30 cellular contexts compared by ENCODE assay signal in the genomic region with DNA sequence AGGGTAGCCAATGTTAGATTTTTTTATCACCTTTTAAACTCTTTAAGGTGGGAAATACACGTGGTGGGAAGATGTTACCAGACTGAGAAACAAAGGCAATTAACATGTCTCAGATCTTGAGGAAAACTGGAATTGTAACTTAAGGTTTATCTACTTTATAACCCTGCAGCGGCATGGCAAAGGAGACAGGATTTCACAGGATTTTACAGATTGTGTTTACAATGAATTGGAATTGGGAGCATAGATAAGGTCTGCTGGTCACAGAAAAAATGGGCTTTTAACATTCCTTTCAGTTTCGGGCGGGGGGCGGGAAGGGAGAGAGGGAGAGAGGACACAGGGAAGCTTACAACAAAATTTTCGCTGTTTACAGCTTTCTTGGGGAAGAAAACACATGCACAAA.
DNase-seq lines count a peak whose midpoint lies in the region; ATAC-seq and TF ChIP-seq lines count a peak whose summit lies in the region.
"Had no signal": no experiment of that assay in that cellular context is flagged by ENCODE, and none has a peak within 500 bp of the region (broad histone marks: within the 10 kb centered on the region; RNA-seq: fewer than 3 reads in every experiment).

No MANE protein-coding gene starts in this region.

- H3K9me3 Mint-ChIP-seq in GM23338 (peaks cover 10% of the 10 kb centered on the region; the same call in 2 of the 3 replicates), nephron progenitor cell (peaks cover 11% of the 10 kb centered on the region), type B pancreatic cell (no peaks in the 10 kb centered on the region)
- peaks cover 0 to 4% (median 0%) of the 10 kb centered on the region in 5 donors for H3K9me3 Mint-ChIP-seq in CD8-positive, alpha-beta memory T cell
- H3K9me3 Mint-ChIP-seq: CD4-positive, alpha-beta T cell; HFFc6 had no signal

- H3K36me3 ChIP-seq in GM23338 (ENCODE audit: insufficient read depth) = no peaks in the 10 kb centered on the region; the same call in 1 of the 2 replicates
- no peaks in the 10 kb centered on the region for H3K36me3 ChIP-seq in hepatocyte (replicated peaks; ENCODE audit: insufficient read depth, low read depth)
- no peaks in the 10 kb centered on the region for H3K36me3 ChIP-seq in CD8-positive, alpha-beta memory T cell (ENCODE audit: insufficient read depth, low read length)
- H3K36me3 ChIP-seq: BLaER1 treated with 17β-estradiol and CSF1 and Interleukin-3, amounts not matched to agents 10 nM and 100 nM; HAP-1; SJCRH30 had no signal

- H3K4me1 ChIP-seq in GM23338 (ENCODE audit: insufficient read depth) (peaks cover 21% of the 10 kb centered on the region), hepatocyte (ENCODE audit: insufficient read depth) (peaks cover 5% of the 10 kb centered on the region)
- H3K4me1 ChIP-seq in CD8-positive, alpha-beta memory T cell (ENCODE audit: insufficient read depth, low read length) = no peaks in the 10 kb centered on the region
- H3K4me1 ChIP-seq: A549; BLaER1 treated with 17β-estradiol and CSF1 and Interleukin-3, amounts not matched to agents 10 nM and 100 nM; HAP-1; SJCRH30 had no signal

- peaks cover 7% of the 10 kb centered on the region; the same call in 1 of the 3 replicates for H3K36me3 Mint-ChIP-seq in GM23338 (ENCODE audit: low read depth)
- H3K36me3 Mint-ChIP-seq in nephron progenitor cell (ENCODE audit: low read depth) = no peaks in the 10 kb centered on the region
- no peaks in the 10 kb centered on the region for H3K36me3 Mint-ChIP-seq in type B pancreatic cell
- H3K36me3 Mint-ChIP-seq in CD8-positive, alpha-beta memory T cell = no peaks in the 10 kb centered on the region

- no peaks in the 10 kb centered on the region for H3K9me3 ChIP-seq in hepatocyte (ENCODE audit: low read depth)
- no peaks in the 10 kb centered on the region for H3K9me3 ChIP-seq in CD8-positive, alpha-beta memory T cell (ENCODE audit: low read length)
- H3K9me3 ChIP-seq: A549, HAP-1, SJCRH30 had no signal

- H2AFZ ChIP-seq in GM23338 (no peak overlapping the region), hepatocyte (no peak overlapping the region)
- H2AFZ ChIP-seq: GM23248, PC-9 had no signal

- no peak overlapping the region for H3K4me3 Mint-ChIP-seq in GM23338
- peak overlapping the region; percentile 81 for H3K4me3 Mint-ChIP-seq in nephron progenitor cell
- peak overlapping the region; percentile 61 for H3K4me3 Mint-ChIP-seq in type B pancreatic cell
- no peak overlapping the region for H3K4me3 Mint-ChIP-seq in CD8-positive, alpha-beta memory T cell
- H3K4me3 Mint-ChIP-seq: CD4-positive, alpha-beta T cell; HFFc6 had no signal

- H3K4me1 Mint-ChIP-seq in GM23338 (peaks cover 22% of the 10 kb centered on the region; the same call in 2 of the 3 replicates), nephron progenitor cell (peaks cover 27% of the 10 kb centered on the region), type B pancreatic cell (ENCODE audit: unreplicated experiment) (peaks cover 11% of the 10 kb centered on the region)
- no peaks in the 10 kb centered on the region for H3K4me1 Mint-ChIP-seq in CD8-positive, alpha-beta memory T cell

- no peak for TF ChIP-seq CTCF in GM23338 (conservative IDR thresholded peaks at IDR 0.05; ENCODE audit: low read depth in 2 of 2)
- no peak for TF ChIP-seq CTCF in hepatocyte (IDR thresholded peaks at IDR 0.05; ENCODE audit: poor library complexity)
- no peak for TF ChIP-seq CTCF in nephron progenitor cell (IDR thresholded peaks at IDR 0.05)
- TF ChIP-seq CTCF in type B pancreatic cell (conservative IDR thresholded peaks at IDR 0.05) = no peak

- H3F3A ChIP-seq in GM23338 (replicated peaks; ENCODE audit: low read depth) = no peaks in the 10 kb centered on the region

- H3K4me2 ChIP-seq in GM23338 (peak overlapping the region; percentile 56; the same call in 1 of the 2 replicates), hepatocyte (peak overlapping the region; percentile 64)
- H3K4me2 ChIP-seq: A549; BLaER1 treated with 17β-estradiol and CSF1 and Interleukin-3, amounts not matched to agents 10 nM and 100 nM; PC-9 had no signal

- CTCF ChIA-PET in CD8-positive, alpha-beta memory T cell (lab: Charles Lee) = no interaction called here

- WGBS in hepatocyte (ENCODE audit: low lambda C conversion rate, missing lambda C conversion rate) = 21% methylated on average over 5 of the region's 6 CpGs

- H3K27me3 ChIP-seq in GM23338 (ENCODE audit: insufficient read depth) = no peaks in the 10 kb centered on the region
- no peaks in the 10 kb centered on the region for H3K27me3 ChIP-seq in hepatocyte
- H3K27me3 ChIP-seq in CD8-positive, alpha-beta memory T cell (ENCODE audit: insufficient read depth, low read length, poor library complexity, severe bottlenecking) = no peaks in the 10 kb centered on the region

- POLR2A ChIA-PET in CD8-positive, alpha-beta memory T cell (lab: Charles Lee) = no interaction called here

- H3K4me3 ChIP-seq in GM23338 = no peak overlapping the region
- no peak overlapping the region for H3K4me3 ChIP-seq in hepatocyte
- H3K4me3 ChIP-seq in CD8-positive, alpha-beta memory T cell (ENCODE audit: low read length) = no peak overlapping the region
- H3K4me3 ChIP-seq: A549; BLaER1 treated with 17β-estradiol and CSF1 and Interleukin-3, amounts not matched to agents 10 nM and 100 nM; GM12878; GM23248; HAP-1; K562; PC-9; SJCRH30 had no signal

- no peaks in the 10 kb centered on the region for H3K79me2 ChIP-seq in GM23338 (replicated peaks; ENCODE audit: insufficient read depth)
- H3K79me2 ChIP-seq in hepatocyte = no peaks in the 10 kb centered on the region

- DNase-seq in GM23338 (ENCODE audit: low spot score) (peak; percentile 3), hepatocyte (ENCODE audit: low spot score) (no peak), nephron progenitor cell (no peak), type B pancreatic cell (ENCODE audit: extremely low spot score, unreplicated experiment) (no peak), dermis blood vessel endothelial cell (no peak), NCI-H187 (lab: John Stamatoyannopoulos, UW) (no peak)
- DNase-seq in CD8-positive, alpha-beta memory T cell = no peak
- DNase-seq: AML-193; CD4-positive, alpha-beta T cell; COR-L47; GDM1; GM23248; HFFc6; Kasumi-1; NCI-H1092 treated with DMSO at 0.1 percent for 48 hours; NCI-H1436; NCI-H187 treated with DMSO at 0.1 percent for 48 hours; NCI-H2171 treated with DMSO at 0.1 percent for 48 hours; NCI-H524; NCI-H82; NK-92 treated with Interleukin-12 subunit alpha and Interleukin-12 subunit beta, amount 100 ng/mL, for 24 hours; PC-9; SJCRH30 had no signal

- H3K9me2 ChIP-seq in GM23338 (ENCODE audit: insufficient read depth) (no peaks in the 10 kb centered on the region), hepatocyte (replicated peaks; ENCODE audit: insufficient read depth) (no peaks in the 10 kb centered on the region)

- H3K27me3 Mint-ChIP-seq in GM23338 (ENCODE audit: insufficient read depth, low read depth, poor library complexity) (no peaks in the 10 kb centered on the region), nephron progenitor cell (ENCODE audit: low read depth, poor library complexity) (no peaks in the 10 kb centered on the region), type B pancreatic cell (peaks cover 3% of the 10 kb centered on the region)
- no peaks in the 10 kb centered on the region for H3K27me3 Mint-ChIP-seq in CD8-positive, alpha-beta memory T cell
- H3K27me3 Mint-ChIP-seq: CD4-positive, alpha-beta T cell had no signal

- H4K20me1 ChIP-seq in GM23338 (replicated peaks; ENCODE audit: insufficient read depth) (no peaks in the 10 kb centered on the region), hepatocyte (ENCODE audit: insufficient read depth, poor library complexity, severe bottlenecking) (no peaks in the 10 kb centered on the region)
- H4K20me1 ChIP-seq: BLaER1 treated with 17β-estradiol and CSF1 and Interleukin-3, amounts not matched to agents 10 nM and 100 nM had no signal

- H3K27ac Mint-ChIP-seq in GM23338 (no peak overlapping the region), nephron progenitor cell (peak overlapping the region; percentile 95), type B pancreatic cell (no peak overlapping the region)
- no peak overlapping the region for H3K27ac Mint-ChIP-seq in CD8-positive, alpha-beta memory T cell
- H3K27ac Mint-ChIP-seq: CD4-positive, alpha-beta T cell; HFFc6 had no signal

- no peak for ATAC-seq in GM23338
- ATAC-seq: A549, GM12878, K562, Right ventricle myocardium inferior, SK-N-SH treated with all-trans-retinoic acid at 6 μM for 48 hours had no signal

- H3K27ac ChIP-seq in GM23338 (ENCODE audit: low read depth) = no peak overlapping the region
- H3K27ac ChIP-seq in hepatocyte = no peak overlapping the region
- H3K27ac ChIP-seq in CD8-positive, alpha-beta memory T cell (ENCODE audit: low read depth, low read length) = no peak overlapping the region
- H3K27ac ChIP-seq: A549; BLaER1 treated with 17β-estradiol and CSF1 and Interleukin-3, amounts not matched to agents 10 nM and 100 nM; GM23248; PC-9; SJCRH30 had no signal

TF ChIP-seq in GM23338, 12 proteins besides CTCF, POLR2A, EP300 and RAD21 (continues in another document):
- TF ChIP-seq CREB1 (CRISPR knock-in tag; IDR thresholded peaks at IDR 0.05; ENCODE audit: low read depth) (no peak), ZNF331 (CRISPR knock-in tag; IDR thresholded peaks at IDR 0.05; ENCODE audit: low read depth) (no peak), EZH2phosphoT487 (IDR thresholded peaks at IDR 0.05; ENCODE audit: unreplicated experiment) (no peak), ZNF114 (CRISPR knock-in tag; IDR thresholded peaks at IDR 0.05) (no peak), NANOG (IDR thresholded peaks at IDR 0.05; ENCODE audit: borderline replicate concordance) (no peak)

Comparison
In these comparisons a context has a peak if more than half of its experiments do, and no peak if none do; other contexts are left out.
1. H3K4me3 Mint-ChIP-seq: peak in nephron progenitor cell (single experiment) and type B pancreatic cell (single experiment); none in GM23338 (single experiment) and CD8-positive, alpha-beta memory T cell (0 of 7).